8 cellular contexts compared by ENCODE assay signal in the genomic region with DNA sequence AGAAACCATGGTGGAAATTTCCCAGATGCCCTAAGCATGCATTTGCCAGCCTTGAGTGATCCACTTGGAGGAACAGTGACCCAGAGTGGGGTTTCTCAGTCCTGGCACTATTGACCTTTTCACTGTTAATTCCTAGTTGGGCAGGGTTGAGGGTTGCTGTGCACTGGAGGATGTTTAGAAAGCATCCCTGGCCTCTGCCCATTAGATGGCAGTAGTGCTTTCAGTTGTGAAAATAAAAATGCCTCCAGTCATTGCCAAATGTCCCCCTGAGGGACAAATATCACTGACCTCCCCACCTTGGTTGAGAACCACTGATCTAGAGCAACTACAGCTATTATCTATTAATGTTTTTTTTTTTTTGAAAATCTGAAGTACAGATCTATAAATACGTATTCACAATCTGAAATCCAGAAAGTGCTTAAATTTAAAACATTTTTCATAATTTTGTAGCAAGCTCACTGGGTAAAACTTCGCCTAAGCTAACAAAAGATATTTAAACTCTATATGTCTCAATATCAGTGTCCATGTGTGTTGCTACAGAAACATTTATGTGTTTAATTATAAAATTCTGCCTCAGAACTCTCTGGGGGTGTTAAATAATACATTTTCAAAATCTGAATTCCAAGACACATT. TPM values are rescaled to one million over a fixed set of nuclear protein-coding genes. Genes with fewer than 3 reads are reported as not detected.
DNase-seq lines count a peak whose midpoint lies in the region; ATAC-seq and TF ChIP-seq lines count a peak whose summit lies in the region.

No MANE protein-coding gene starts in this region.

- no peaks in the 10 kb centered on the region for H3K4me1 ChIP-seq in uterus

- ATAC-seq in GM21723 (IDR thresholded peaks at IDR 0.05; ENCODE audit: unreplicated experiment) (no peak), GM19035 (IDR thresholded peaks at IDR 0.05; ENCODE audit: unreplicated experiment) (no peak)

- peak; percentile 72 for TF ChIP-seq CTCF in LNCAP (IDR thresholded peaks at IDR 0.05)
- TF ChIP-seq CTCF in uterus (IDR thresholded peaks at IDR 0.05) = peak in 3 of 4 experiments; percentile 34 to 43 (median 37)

- H3K4me1 Mint-ChIP-seq in activated CD4-positive, alpha-beta memory T cell treated with anti-CD3 and anti-CD28 coated beads for 36 hours (ENCODE audit: low read depth) = no peaks in the 10 kb centered on the region
- H3K4me1 Mint-ChIP-seq in immature natural killer cell = no peaks in the 10 kb centered on the region

- H3K36me3 Mint-ChIP-seq in activated CD4-positive, alpha-beta memory T cell treated with anti-CD3 and anti-CD28 coated beads for 36 hours = peaks cover 16% of the 10 kb centered on the region
- H3K36me3 Mint-ChIP-seq in immature natural killer cell = peaks cover 13 to 26% (median 21%) of the 10 kb centered on the region in 3 donors

- no peak overlapping the region for H3K4me3 ChIP-seq in uterus

- POLR2A ChIA-PET in activated CD4-positive, alpha-beta memory T cell treated with anti-CD3 and anti-CD28 coated beads for 36 hours (lab: Charles Lee) = no interaction called here

- no peak overlapping the region for H3K4me3 Mint-ChIP-seq in activated CD4-positive, alpha-beta memory T cell treated with anti-CD3 and anti-CD28 coated beads for 36 hours
- H3K4me3 Mint-ChIP-seq in immature natural killer cell = no peak overlapping the region

- H3K27ac ChIP-seq in uterus = no peak overlapping the region

- no peaks in the 10 kb centered on the region for H3K27me3 Mint-ChIP-seq in activated CD4-positive, alpha-beta memory T cell treated with anti-CD3 and anti-CD28 coated beads for 36 hours
- no peaks in the 10 kb centered on the region for H3K27me3 Mint-ChIP-seq in immature natural killer cell (ENCODE audit: low read depth in 3 of 3)

- H3K27ac Mint-ChIP-seq in activated CD4-positive, alpha-beta memory T cell treated with anti-CD3 and anti-CD28 coated beads for 36 hours = no peak overlapping the region
- H3K27ac Mint-ChIP-seq in immature natural killer cell = no peak overlapping the region

- no peaks in the 10 kb centered on the region for H3K9me3 Mint-ChIP-seq in activated CD4-positive, alpha-beta memory T cell treated with anti-CD3 and anti-CD28 coated beads for 36 hours
- no peaks in the 10 kb centered on the region for H3K9me3 Mint-ChIP-seq in immature natural killer cell

- CTCF ChIA-PET in activated CD4-positive, alpha-beta memory T cell treated with anti-CD3 and anti-CD28 coated beads for 36 hours (lab: Charles Lee) = interaction anchor here (0.6 to 3.4 kb wide), 5 partner anchors 9 to 291 kb away, joined by 3 to 28 read pairs (median 4); no protein-coding TSS in a partner anchor

- intact Hi-C loops in activated CD4-positive, alpha-beta memory T cell treated with anti-CD3 and anti-CD28 coated beads for 36 hours (cut with micrococcal nuclease) = loop anchor here (2.0 kb wide), 1 partner anchor 293 kb away; no protein-coding TSS in a partner anchor
- intact Hi-C loops in uterus (cut with DNase I; ENCODE audit: low total_unique reads) = no loop called here

- DNase-seq in NCI-H146 (lab: John Stamatoyannopoulos, UW) = peak; percentile 15
- DNase-seq in NCI-H146 treated with DMSO at 0.1 percent for 48 hours (lab: John Stamatoyannopoulos, UW; ENCODE audit: unreplicated experiment) = no peak
- DNase-seq in activated CD4-positive, alpha-beta memory T cell treated with anti-CD3 and anti-CD28 coated beads for 36 hours = peak; percentile 11
- DNase-seq in immature natural killer cell = peak in 2 of 3 donors; percentile 3 to 7
- no peak for DNase-seq in uterus

- no peaks in the 10 kb centered on the region for H3K9me3 ChIP-seq in uterus

- H3K36me3 ChIP-seq in uterus = no peaks in the 10 kb centered on the region

- no peak for TF ChIP-seq POLR2A in uterus (IDR thresholded peaks at IDR 0.05)

- H3K27me3 ChIP-seq in uterus = no peaks in the 10 kb centered on the region

RNA-seq across cellular contexts. Expression of a gene that starts 27.3 kb away (rescaled TPM):
- total RNA-seq in activated CD4-positive, alpha-beta memory T cell treated with anti-CD3 and anti-CD28 coated beads for 36 hours = under 1 TPM; 0.15 to 0.33 TPM
- not detected for polyA plus RNA-seq in immature natural killer cell
- 10 to 100 TPM in 3 of 4 donors, 1 to 10 TPM in 1; 5.9 to 85.6 (median 40.9) TPM for total RNA-seq in uterus

Comparison
In these comparisons a context has a peak if more than half of its experiments do, and no peak if none do; other contexts are left out.
1. DNase-seq: peak in NCI-H146 (single experiment), activated CD4-positive, alpha-beta memory T cell treated with anti-CD3 and anti-CD28 coated beads for 36 hours (single experiment) and immature natural killer cell (2 of 3); none in NCI-H146 treated with DMSO at 0.1 percent for 48 hours (single experiment) and uterus (0 of 2).
2. RNA of a gene that starts 27.3 kb away (total RNA-seq): 5.9 to 85.6 TPM in uterus; 0.15 to 0.33 TPM in activated CD4-positive, alpha-beta memory T cell treated with anti-CD3 and anti-CD28 coated beads for 36 hours; every median in the first group is over 4 times any median in the second.